8 cellular contexts compared by ENCODE assay signal in genomic region chr18:3869848-3870247, GRCh38.
DNase-seq lines count a peak whose midpoint lies in the region; ATAC-seq, FAIRE-seq and TF ChIP-seq lines count a peak whose summit lies in the region.

No MANE protein-coding gene starts in this region.

- TF ChIP-seq CTCF in WI38 (IDR thresholded peaks at IDR 0.05; ENCODE audit: low read depth, low read length) (0 out of 2 replicates have a peak, but pooled peaks have one; percentile 17), keratinocyte (optimal IDR thresholded peaks at IDR 0.05 in 1 of 3, IDR thresholded peaks at IDR 0.05 in 1 of 3, conservative IDR thresholded peaks at IDR 0.05 in 1 of 3; ENCODE audit: extremely low read depth in 1 of 3, insufficient read depth in 2 of 3, low read length in 3 of 3) (peak in 2 of 3 experiments; percentile 40 to 41), Peyer's patch (IDR thresholded peaks at IDR 0.05) (peak in 3 of 6 experiments; percentile 73 to 85 (median 78))

- FAIRE-seq in keratinocyte (lab: Jason Lieb, UNC) = peak; percentile 59

- H3K27ac ChIP-seq in keratinocyte (ENCODE audit: control insufficient read depth, insufficient read depth, low read length) (no peak overlapping the region), Peyer's patch (no peak overlapping the region)

- no peak overlapping the region for H2AFZ ChIP-seq in keratinocyte (ENCODE audit: control insufficient read depth, low read length)

- H3K4me1 ChIP-seq in keratinocyte (ENCODE audit: control insufficient read depth, extremely low read depth, insufficient read depth, low read length) (no peaks in the 10 kb centered on the region), Peyer's patch (no peaks in the 10 kb centered on the region)

- H3K4me3 ChIP-seq in WI38 (ENCODE audit: low read depth, low read length) = no peak overlapping the region
- H3K4me3 ChIP-seq in keratinocyte (ENCODE audit: control insufficient read depth in 2 of 3, extremely low read depth in 1 of 3, insufficient read depth in 2 of 3, low read depth in 1 of 3, low read length in 3 of 3) = no peak overlapping the region
- no peak overlapping the region for H3K4me3 ChIP-seq in Peyer's patch

- no peak overlapping the region for H3K4me2 ChIP-seq in keratinocyte (ENCODE audit: control insufficient read depth, extremely low read depth, insufficient read depth, low read depth, low read length)

- H3K9ac ChIP-seq in keratinocyte (ENCODE audit: control insufficient read depth, extremely low read depth, insufficient read depth, low read length) = no peak overlapping the region

- in situ Hi-C loops in G401 (cut with HindIII; ENCODE audit: low sequenced_read_pairs) = loop anchor here (25.0 kb wide), 1 partner anchor 183 kb away; no protein-coding TSS in a partner anchor

- peak; percentile 88 for DNase-seq in G401 (ENCODE audit: low spot score)
- DNase-seq in NCI-H1105 treated with DMSO at 0.1 percent for 48 hours (lab: John Stamatoyannopoulos, UW) = peak; percentile 23
- no peak for DNase-seq in keratinocyte (ENCODE audit: low read depth, low spot score)
- no peak for DNase-seq in Peyer's patch

- dilution Hi-C loops in keratinocyte (cut with MboI; ENCODE audit: extremely low pct_ligation_motif_present, low sequenced_read_pairs) = no loop called here

- no peaks in the 10 kb centered on the region for H3K9me3 ChIP-seq in keratinocyte (ENCODE audit: control insufficient read depth, low read depth, low read length)
- H3K9me3 ChIP-seq in Peyer's patch = no peaks in the 10 kb centered on the region

- H4K20me1 ChIP-seq in keratinocyte (ENCODE audit: control insufficient read depth, extremely low read depth, insufficient read depth, low read length) = no peaks in the 10 kb centered on the region

- no peak for ATAC-seq in HG03432 (IDR thresholded peaks at IDR 0.05; ENCODE audit: unreplicated experiment)
- no peak for ATAC-seq in GM18505 (IDR thresholded peaks at IDR 0.05; ENCODE audit: unreplicated experiment)
- no peak for ATAC-seq in HG02798 (IDR thresholded peaks at IDR 0.05; ENCODE audit: poor library complexity, unreplicated experiment)

- TF ChIP-seq POLR2A in GM18505 (IDR thresholded peaks at IDR 0.05; ENCODE audit: borderline replicate concordance, extremely low read depth, insufficient read depth, insufficient read length) (no peak), Peyer's patch (IDR thresholded peaks at IDR 0.05) (no peak)

- no peaks in the 10 kb centered on the region for H3K27me3 ChIP-seq in keratinocyte (ENCODE audit: control insufficient read depth, extremely low read depth, insufficient read depth, low read length)
- no peaks in the 10 kb centered on the region for H3K27me3 ChIP-seq in Peyer's patch

- H3K36me3 ChIP-seq in keratinocyte (ENCODE audit: control insufficient read depth in 2 of 2, extremely low read depth in 1 of 2, insufficient read depth in 2 of 2, low read length in 2 of 2) = no peaks in the 10 kb centered on the region
- no peaks in the 10 kb centered on the region for H3K36me3 ChIP-seq in Peyer's patch

- no peaks in the 10 kb centered on the region for H3K9me1 ChIP-seq in keratinocyte (ENCODE audit: control insufficient read depth, extremely low read depth, insufficient read depth, low read length)

- H3K79me2 ChIP-seq in keratinocyte (ENCODE audit: control insufficient read depth, insufficient read depth, low read length) = no peaks in the 10 kb centered on the region

Comparison
In these comparisons a context has a peak if more than half of its experiments do, and no peak if none do; other contexts are left out.
1. DNase-seq: peak in G401 (single experiment) and NCI-H1105 treated with DMSO at 0.1 percent for 48 hours (single experiment); none in keratinocyte (single experiment) and Peyer's patch (0 of 3).